Comparison of ENCODE assay signal across 33 cellular contexts in genomic region chr3:187360087-187360486, GRCh38. TPM values are rescaled to one million over a fixed set of nuclear protein-coding genes. Genes with fewer than 3 reads are reported as not detected.
"Had no signal": no experiment of that assay in that cellular context is flagged by ENCODE, and none has a peak within 500 bp of the region (broad histone marks: within the 10 kb centered on the region; RNA-seq: fewer than 3 reads in every experiment).

No MANE protein-coding gene starts in this region.

- H3K9me3 Mint-ChIP-seq: activated CD8-positive, alpha-beta T cell treated with anti-CD3 and anti-CD28 coated beads for 36 hours; activated naive CD4-positive, alpha-beta T cell treated with anti-CD3 and anti-CD28 coated beads, Interleukin-2, amount 50 U/mL, for 72 hours; immature natural killer cell; mesothelial cell of epicardium; naive B cell; neural crest cell; stimulated activated naive CD8-positive, alpha-beta T cell treated with anti-CD3 and anti-CD28 coated beads, Interleukin-15, Interleukin-2, amounts not matched to agents 100 ng/mL and 50 ng/mL, for 24 hours; T-helper 1 cell treated with Interleukin-12 subunit alpha and Interleukin-12 subunit beta and Interleukin-4 antibody, amounts not matched to agents 30 μg/mL and 1 μg/mL, for 36 hours had no signal

- H3K27ac ChIP-seq: breast epithelium, epithelial cell of prostate, esophagus squamous epithelium, heart right ventricle, skin epidermis, thoracic aorta, VCaP had no signal

- H3K36me3 ChIP-seq: breast epithelium, esophagus squamous epithelium, heart right ventricle, thoracic aorta had no signal

- H3K27me3 Mint-ChIP-seq: activated CD8-positive, alpha-beta T cell treated with anti-CD3 and anti-CD28 coated beads for 36 hours; naive B cell; stimulated activated naive CD8-positive, alpha-beta T cell treated with anti-CD3 and anti-CD28 coated beads, Interleukin-15, Interleukin-2, amounts not matched to agents 100 ng/mL and 50 ng/mL, for 24 hours had no signal

- H3K4me3 ChIP-seq: breast epithelium, esophagus squamous epithelium, heart right ventricle, skin epidermis, thoracic aorta had no signal

- DNase-seq: activated CD4-positive, alpha-beta T cell treated with anti-CD3 and anti-CD28 coated beads for 48 hours; activated CD8-positive, alpha-beta T cell treated with anti-CD3 and anti-CD28 coated beads for 36 hours; activated naive CD4-positive, alpha-beta T cell; activated T-cell treated with anti-CD3 and anti-CD28 coated beads, Interleukin-2, amount 50 U/mL, for 48 hours; central memory CD4-positive, alpha-beta T cell; dermis blood vessel endothelial cell; effector CD4-positive, alpha-beta T cell; esophagus squamous epithelium; foreskin melanocyte; heart right ventricle; immature natural killer cell; kidney; left colon; mammary epithelial cell; naive B cell; stimulated activated CD4-positive, alpha-beta T cell treated with anti-CD3 and anti-CD28 coated beads, Interleukin-12 subunit alpha, Interleukin-12 subunit beta, amount 100 ng/mL, for 4 hours; stimulated activated CD4-positive, alpha-beta T cell treated with anti-CD3 and anti-CD28 coated beads, Interleukin-4, amount 100 ng/mL, for 1 hour; SW 1271; T-helper 9 cell; trophoblast cell had no signal

- H3K36me3 Mint-ChIP-seq: activated naive CD4-positive, alpha-beta T cell treated with anti-CD3 and anti-CD28 coated beads, Interleukin-2, amount 50 U/mL, for 72 hours; immature natural killer cell; mesothelial cell of epicardium; naive B cell had no signal

- H3K9me3 ChIP-seq: breast epithelium, esophagus squamous epithelium, heart right ventricle, thoracic aorta had no signal

- H3K4me1 ChIP-seq: breast epithelium, esophagus squamous epithelium had no signal

- H3K4me1 Mint-ChIP-seq: immature natural killer cell, naive B cell had no signal

- H3K27me3 ChIP-seq: breast epithelium, heart right ventricle had no signal

- H3K27ac Mint-ChIP-seq: activated CD8-positive, alpha-beta T cell treated with anti-CD3 and anti-CD28 coated beads for 36 hours; activated naive CD4-positive, alpha-beta T cell treated with anti-CD3 and anti-CD28 coated beads, Interleukin-2, amount 50 U/mL, for 72 hours; immature natural killer cell; mesothelial cell of epicardium; naive B cell; progenitor cell of endocrine pancreas; stimulated activated naive CD8-positive, alpha-beta T cell treated with anti-CD3 and anti-CD28 coated beads, Interleukin-15, Interleukin-2, amounts not matched to agents 100 ng/mL and 50 ng/mL, for 24 hours; T-helper 1 cell treated with Interleukin-12 subunit alpha and Interleukin-12 subunit beta and Interleukin-4 antibody, amounts not matched to agents 30 μg/mL and 1 μg/mL, for 36 hours had no signal

- H3K4me3 Mint-ChIP-seq: activated CD8-positive, alpha-beta T cell treated with anti-CD3 and anti-CD28 coated beads for 36 hours; immature natural killer cell; mesothelial cell of epicardium; naive B cell; neural crest cell; stimulated activated naive CD8-positive, alpha-beta T cell treated with anti-CD3 and anti-CD28 coated beads, Interleukin-15, Interleukin-2, amounts not matched to agents 100 ng/mL and 50 ng/mL, for 24 hours; T-helper 1 cell treated with Interleukin-12 subunit alpha and Interleukin-12 subunit beta and Interleukin-4 antibody, amounts not matched to agents 30 μg/mL and 1 μg/mL, for 36 hours had no signal

- ATAC-seq: activated CD4-positive, CD25-positive, alpha-beta regulatory T cell treated with anti-CD3 and anti-CD28 coated beads, Interleukin-2, amount 50 U/mL, for 24 hours; activated CD8-positive, alpha-beta T cell treated with anti-CD3 and anti-CD28 coated beads for 36 hours; activated naive CD4-positive, alpha-beta T cell treated with anti-CD3 and anti-CD28 coated beads, Interleukin-2, amount 50 U/mL, for 72 hours; heart right ventricle; left colon; sciatic nerve had no signal

RNA-seq across cellular contexts. Expression of gene RTP4, which starts 8.1 kb away (rescaled TPM):
- total RNA-seq: neural crest cell, progenitor cell of endocrine pancreas had no signal
- polyA plus RNA-seq: mammary epithelial cell had no signal
